In the genomic region with DNA sequence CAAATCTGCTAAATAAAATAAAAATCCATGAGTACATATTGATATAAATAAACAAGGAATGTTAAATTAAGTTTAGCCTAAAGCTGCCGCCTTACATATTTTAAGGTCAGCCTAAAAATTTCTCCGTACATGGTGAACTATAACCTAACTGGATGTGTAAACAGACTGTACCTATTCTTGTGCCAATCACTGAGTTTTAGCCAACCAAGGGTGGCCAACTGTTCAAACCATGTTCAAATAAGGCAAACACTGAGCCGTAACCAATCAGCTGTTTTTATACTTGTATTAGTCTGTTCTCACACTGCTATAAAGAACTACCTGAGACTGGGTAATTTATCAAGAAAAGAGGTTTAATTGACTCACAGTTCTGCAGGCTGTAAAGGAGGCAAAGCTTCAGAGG, we compare ENCODE assay signal across 5 cellular contexts. TPM values are rescaled to one million over a fixed set of nuclear protein-coding genes. Genes with fewer than 3 reads are reported as not detected.
"Had no signal": no experiment of that assay in that cellular context is flagged by ENCODE, and none has a peak within 500 bp of the region (broad histone marks: within the 10 kb centered on the region; RNA-seq: fewer than 3 reads in every experiment).

No MANE protein-coding gene starts in this region.

- DNase-seq: IMR-90, KG1 had no signal

- H3K9ac ChIP-seq: GM23248 had no signal

- H3K4me3 ChIP-seq: GM23248, K562 had no signal

- H2AFZ ChIP-seq: GM23248 had no signal

- H3K27ac ChIP-seq: GM23248, HL-60 had no signal

RNA-seq across cellular contexts. Expression of gene PRRG4, which starts 54.3 kb away (rescaled TPM):
- total RNA-seq: GM23248, IMR-90, K562 had no signal
- polyA plus RNA-seq: GM23248, IMR-90, K562 had no signal
